ENCODE assay signal across 19 cellular contexts in the genomic region with DNA sequence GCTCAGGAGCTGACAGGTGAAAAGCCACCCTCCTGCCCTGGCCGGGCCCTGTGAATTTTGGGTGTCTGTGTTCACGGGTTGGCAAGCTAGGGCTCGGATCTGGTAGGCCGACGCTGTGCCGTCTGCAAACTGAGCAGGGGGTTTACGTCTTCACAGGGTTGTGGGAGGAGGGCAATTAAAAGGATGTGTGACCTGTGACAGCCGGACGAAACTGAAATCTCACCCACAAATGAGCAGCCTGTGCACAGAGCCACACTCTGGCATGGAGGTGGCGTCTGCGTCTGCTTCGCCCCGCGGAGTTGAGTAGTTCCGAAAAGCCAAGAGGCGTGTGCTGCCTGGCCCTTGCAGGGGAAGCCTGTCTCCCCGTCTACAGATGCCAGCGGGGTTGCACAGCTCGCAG.
DNase-seq lines count a peak whose midpoint lies in the region; ATAC-seq and TF ChIP-seq lines count a peak whose summit lies in the region.
"Had no signal": no experiment of that assay in that cellular context is flagged by ENCODE, and none has a peak within 500 bp of the region (broad histone marks: within the 10 kb centered on the region; RNA-seq: fewer than 3 reads in every experiment).

No MANE protein-coding gene starts in this region.

- no peaks in the 10 kb centered on the region for H3K9me3 ChIP-seq in OCI-LY3 (ENCODE audit: insufficient read depth, low read length)
- no peaks in the 10 kb centered on the region for H3K9me3 ChIP-seq in body of pancreas
- H3K9me3 ChIP-seq: BLaER1 treated with 17β-estradiol and CSF1 and Interleukin-3, amounts not matched to agents 10 nM and 100 nM; HAP-1; MG63; SJCRH30 had no signal

- peak; percentile 90 for ATAC-seq in stimulated activated effector memory CD8-positive, alpha-beta T cell treated with anti-CD3 and anti-CD28 coated beads, Interleukin-12 subunit alpha, Interleukin-12 subunit beta, amount 100 ng/mL, for 72 hours
- ATAC-seq in body of pancreas, result no peak
- ATAC-seq: K562 had no signal

- peaks cover 26% of the 10 kb centered on the region for H3K36me3 Mint-ChIP-seq in stimulated activated effector memory CD8-positive, alpha-beta T cell treated with anti-CD3 and anti-CD28 coated beads, Interleukin-12 subunit alpha, Interleukin-12 subunit beta, amount 100 ng/mL, for 72 hours

- H3K36me3 ChIP-seq in OCI-LY3 (replicated peaks; ENCODE audit: low read depth, low read length) (peaks cover 32% of the 10 kb centered on the region), body of pancreas (replicated peaks in 1 of 2; ENCODE audit: insufficient read depth in 1 of 2, low read depth in 2 of 2) (peaks cover 4 to 6% of the 10 kb centered on the region in 2 donors)
- H3K36me3 ChIP-seq: HAP-1, MG63, SJCRH30 had no signal

- H3K27ac ChIP-seq in OCI-LY3 (ENCODE audit: low read length), result peak overlapping the region; percentile 3; the same call in 1 of the 2 replicates
- no peak overlapping the region for H3K27ac ChIP-seq in body of pancreas
- H3K27ac ChIP-seq: 22Rv1; BLaER1 treated with 17β-estradiol and CSF1 and Interleukin-3, amounts not matched to agents 10 nM and 100 nM; HL-60; SJCRH30 had no signal

- H3K27me3 ChIP-seq in OCI-LY3 (ENCODE audit: low read depth, low read length) (no peaks in the 10 kb centered on the region), body of pancreas (no peaks in the 10 kb centered on the region)
- H3K27me3 ChIP-seq: BLaER1 treated with 17β-estradiol and CSF1 and Interleukin-3, amounts not matched to agents 10 nM and 100 nM; MG63; SJCRH30 had no signal

- WGBS in body of pancreas, 2 donors, result 93 to 96% methylated on average over 14 to 19 of the region's 19 CpGs

- peak; percentile 69 for DNase-seq in NK-92 treated with Interleukin-12 subunit alpha and Interleukin-12 subunit beta, amount 100 ng/mL, for 24 hours (lab: John Stamatoyannopoulos, UW)
- DNase-seq in NK-92 (lab: John Stamatoyannopoulos, UW; ENCODE audit: unreplicated experiment) (no peak), left kidney (ENCODE audit: low read depth, low spot score) (peak; percentile 73), body of pancreas (no peak), globus pallidus (ENCODE audit: low spot score) (no peak), NCI-H1694 (lab: John Stamatoyannopoulos, UW) (no peak)
- peak in 1 of 2 donors; percentile 74 for DNase-seq in stimulated activated effector memory CD8-positive, alpha-beta T cell treated with anti-CD3 and anti-CD28 coated beads, Interleukin-12 subunit alpha, Interleukin-12 subunit beta, amount 100 ng/mL, for 72 hours (ENCODE audit: low spot score in 2 of 2)
- DNase-seq: CD4-positive, alpha-beta memory T cell; MG63; NCI-H226; NCI-H748 treated with DMSO at 0.1 percent for 48 hours; OCI-M1 had no signal

- H2AFZ ChIP-seq in OCI-LY3 (ENCODE audit: low read depth, low read length), result no peak overlapping the region

- peak overlapping the region; percentile 11 for H3K4me2 ChIP-seq in OCI-LY3 (ENCODE audit: low read length)

- no peaks in the 10 kb centered on the region for H3K4me1 Mint-ChIP-seq in stimulated activated effector memory CD8-positive, alpha-beta T cell treated with anti-CD3 and anti-CD28 coated beads, Interleukin-12 subunit alpha, Interleukin-12 subunit beta, amount 100 ng/mL, for 72 hours

- intact Hi-C loops in body of pancreas (cut with DNase I), result no loop called here

- H3K4me3 ChIP-seq in OCI-LY3 (ENCODE audit: low read length) (no peak overlapping the region), body of pancreas (no peak overlapping the region)
- H3K4me3 ChIP-seq: BLaER1 treated with 17β-estradiol and CSF1 and Interleukin-3, amounts not matched to agents 10 nM and 100 nM; HAP-1; K562; MG63; SJCRH30 had no signal

- H3K27ac Mint-ChIP-seq in stimulated activated effector memory CD8-positive, alpha-beta T cell treated with anti-CD3 and anti-CD28 coated beads, Interleukin-12 subunit alpha, Interleukin-12 subunit beta, amount 100 ng/mL, for 72 hours, result no peak overlapping the region
- H3K27ac Mint-ChIP-seq: CD4-positive, alpha-beta memory T cell had no signal

- no peak overlapping the region for H3K4me3 Mint-ChIP-seq in stimulated activated effector memory CD8-positive, alpha-beta T cell treated with anti-CD3 and anti-CD28 coated beads, Interleukin-12 subunit alpha, Interleukin-12 subunit beta, amount 100 ng/mL, for 72 hours
- H3K4me3 Mint-ChIP-seq: CD4-positive, alpha-beta memory T cell had no signal

- no peak overlapping the region for H3K9ac ChIP-seq in OCI-LY3 (ENCODE audit: low read length)
- H3K9ac ChIP-seq: BLaER1 treated with 17β-estradiol and CSF1 and Interleukin-3, amounts not matched to agents 10 nM and 100 nM had no signal

- TF ChIP-seq CTCF in OCI-LY3 (IDR thresholded peaks at IDR 0.05; ENCODE audit: low read depth, low read length) (no peak), body of pancreas (IDR thresholded peaks at IDR 0.05) (no peak)

- TF ChIP-seq POLR2A in body of pancreas (IDR thresholded peaks at IDR 0.05), result no peak

- H3K9me3 Mint-ChIP-seq in stimulated activated effector memory CD8-positive, alpha-beta T cell treated with anti-CD3 and anti-CD28 coated beads, Interleukin-12 subunit alpha, Interleukin-12 subunit beta, amount 100 ng/mL, for 72 hours, result no peaks in the 10 kb centered on the region
- H3K9me3 Mint-ChIP-seq: CD4-positive, alpha-beta memory T cell had no signal

- H4K20me1 ChIP-seq in OCI-LY3 (ENCODE audit: insufficient read depth, low read length), result peaks cover 28% of the 10 kb centered on the region

- H3K4me1 ChIP-seq in OCI-LY3 (ENCODE audit: low read length), result peaks cover 17% of the 10 kb centered on the region
- peaks cover 7% of the 10 kb centered on the region for H3K4me1 ChIP-seq in body of pancreas
- H3K4me1 ChIP-seq: HAP-1 had no signal

- no peaks in the 10 kb centered on the region for H3K79me2 ChIP-seq in OCI-LY3 (ENCODE audit: low read length)

Comparison
In these comparisons a context has a peak if more than half of its experiments do, and no peak if none do; other contexts are left out.
1. DNase-seq: peak in NK-92 treated with Interleukin-12 subunit alpha and Interleukin-12 subunit beta, amount 100 ng/mL, for 24 hours (single experiment) and left kidney (single experiment); none in NK-92 (single experiment), body of pancreas (0 of 4), globus pallidus (single experiment) and NCI-H1694 (single experiment).